Comparison of ENCODE assay signal across 22 cellular contexts in the genomic region with DNA sequence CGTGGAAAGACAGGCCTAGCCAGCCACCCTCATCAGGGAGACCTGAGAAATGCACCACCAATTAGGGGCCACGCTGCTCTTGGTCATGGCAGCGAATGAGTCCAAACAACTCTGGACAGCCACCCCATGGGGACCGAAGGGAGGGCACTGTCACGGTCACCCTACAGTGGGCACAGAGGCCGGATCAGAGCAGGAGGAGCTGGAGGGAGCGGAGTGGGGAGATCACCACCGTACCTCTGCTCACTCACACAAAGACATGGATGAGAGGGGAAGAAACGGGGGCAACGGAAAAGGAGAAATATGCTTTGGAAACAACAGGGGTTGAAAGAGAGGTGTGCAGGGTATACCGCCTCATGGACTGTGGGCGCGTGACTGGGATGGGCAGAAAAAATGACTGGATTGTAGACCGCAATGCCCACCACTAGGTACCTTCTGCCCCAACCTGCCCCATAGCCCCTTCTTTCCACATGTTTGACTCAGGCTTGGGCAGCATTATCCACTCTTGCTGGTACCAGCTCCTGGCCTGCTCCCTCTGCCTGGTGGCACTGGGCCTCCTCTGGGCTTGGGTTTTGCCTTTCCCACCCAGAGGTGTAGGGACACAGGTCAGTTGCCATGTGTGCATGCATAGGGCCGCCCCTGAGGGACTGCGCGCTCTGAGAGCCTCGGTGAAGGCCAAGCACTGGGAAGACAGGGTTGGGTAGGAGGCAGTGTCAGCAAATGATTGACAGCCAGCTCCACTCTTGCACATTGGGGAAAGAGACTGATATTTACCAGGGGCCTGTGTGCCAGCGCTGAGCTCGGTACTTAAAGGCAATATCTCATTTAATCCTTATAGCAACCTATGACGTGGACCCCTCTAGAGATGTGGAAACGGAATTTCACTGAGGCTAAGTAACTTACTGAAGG.
DNase-seq lines count a peak whose midpoint lies in the region; ATAC-seq, FAIRE-seq and TF ChIP-seq lines count a peak whose summit lies in the region.
"Had no signal": no experiment of that assay in that cellular context is flagged by ENCODE, and none has a peak within 500 bp of the region (broad histone marks: within the 10 kb centered on the region; RNA-seq: fewer than 3 reads in every experiment).

No MANE protein-coding gene starts in this region.

- no peak overlapping the region for H2AFZ ChIP-seq in K562 (ENCODE audit: low read depth, low read length)

- H3K36me3 Mint-ChIP-seq in nephron progenitor cell (ENCODE audit: low read depth), result peaks cover 31% of the 10 kb centered on the region

- peaks cover 9% of the 10 kb centered on the region for H3K27me3 Mint-ChIP-seq in nephron progenitor cell (ENCODE audit: low read depth, poor library complexity)
- H3K27me3 Mint-ChIP-seq: CD4-positive, alpha-beta memory T cell had no signal

- FAIRE-seq in K562 (lab: Jason Lieb, UNC), result no peak
- FAIRE-seq: HepG2 had no signal

- no peak overlapping the region for H3K4me3 Mint-ChIP-seq in nephron progenitor cell
- H3K4me3 Mint-ChIP-seq: CD4-positive, alpha-beta memory T cell had no signal

- in situ Hi-C loops in K562 (cut with MboI), result no loop called here

- H3K27ac Mint-ChIP-seq in nephron progenitor cell, result peak overlapping the region; percentile 54

- no peak overlapping the region for H3K4me3 ChIP-seq in K562
- no peak overlapping the region for H3K4me3 ChIP-seq in coronary artery
- no peak overlapping the region for H3K4me3 ChIP-seq in stomach
- H3K4me3 ChIP-seq in adrenal gland, result no peak overlapping the region
- H3K4me3 ChIP-seq: SJCRH30 had no signal

- TF ChIP-seq POLR2A in K562 (conservative IDR thresholded peaks at IDR 0.05) (no peak), stomach (IDR thresholded peaks at IDR 0.05) (no peak), adrenal gland (IDR thresholded peaks at IDR 0.05) (no peak)

- BruUV-seq in K562 (replicated peaks; lab: Mats Ljungman, UMichigan), result no TSS peak

- no peak for TF ChIP-seq RAD21 in K562 (CRISPR knock-in tag; conservative IDR thresholded peaks at IDR 0.05 in 1 of 2, IDR thresholded peaks at IDR 0.05 in 1 of 2)

- DNase-seq in K562 (ENCODE audit: extremely low read depth in 1 of 4, low spot score in 3 of 4) (no peak), coronary artery (ENCODE audit: low spot score) (peak; percentile 60), nephron progenitor cell (no peak), stomach (peak; percentile 7), activated gamma-delta T cell treated with Interleukin-2 at 50 U/mL for 16 hours (no peak), adrenal gland (no peak)
- DNase-seq: C1 segment of cervical spinal cord; CD4-positive, alpha-beta memory T cell; COR-L47; DMS53; NCI-H1105 treated with DMSO at 0.1 percent for 48 hours; NCI-H146; NCI-H2029; NCI-H446 treated with DMSO at 0.1 percent for 48 hours; NCI-H526; NCI-H82; NK-92 treated with Interleukin-12 subunit alpha and Interleukin-12 subunit beta, amount 100 ng/mL, for 24 hours; PC-3; SJCRH30 had no signal

- H3K36me3 ChIP-seq in K562 (ENCODE audit: control insufficient read depth, insufficient read depth, low read length) (no peaks in the 10 kb centered on the region), stomach (peaks cover 7 to 88% (median 70%) of the 10 kb centered on the region in 4 donors), adrenal gland (replicated peaks in 1 of 2) (no peaks in the 10 kb centered on the region)

- CTCF ChIA-PET in K562 (lab: Yijun Ruan, JAX; ENCODE audit: low intra/inter-chr PET ratio), result no interaction called here

- intact Hi-C loops in K562 (cut with micrococcal nuclease), result no loop called here
- intact Hi-C loops in stomach (cut with DNase I; ENCODE audit: low total_unique reads), result no loop called here
- intact Hi-C loops in adrenal gland (cut with DNase I), result no loop called here

- peaks cover 44% of the 10 kb centered on the region for H3K4me1 Mint-ChIP-seq in nephron progenitor cell

- no peaks in the 10 kb centered on the region for H3K27me3 ChIP-seq in K562 (ENCODE audit: control insufficient read depth in 2 of 2, insufficient read depth in 2 of 2, low read length in 2 of 2)
- H3K27me3 ChIP-seq in stomach, result no peaks in the 10 kb centered on the region
- H3K27me3 ChIP-seq in adrenal gland, result no peaks in the 10 kb centered on the region
- H3K27me3 ChIP-seq: SJCRH30 had no signal

- no peaks in the 10 kb centered on the region for H3K79me2 ChIP-seq in K562 (ENCODE audit: control insufficient read depth, insufficient read depth, low read length)

- H3K27ac ChIP-seq in K562 (ENCODE audit: extremely low read depth, low read depth, low read length) (no peak overlapping the region), coronary artery (no peak overlapping the region), stomach (no peak overlapping the region), adrenal gland (no peak overlapping the region)
- H3K27ac ChIP-seq: SJCRH30 had no signal

- no peak for ATAC-seq in K562
- no peak for ATAC-seq in HG03520 (IDR thresholded peaks at IDR 0.05; ENCODE audit: unreplicated experiment)
- ATAC-seq: HepG2, PC-3, SK-N-SH treated with all-trans-retinoic acid at 6 μM for 48 hours had no signal

- H3K9me3 ChIP-seq in K562 (replicated peaks; ENCODE audit: control insufficient read depth, insufficient read depth, low read depth, low read length) (no peaks in the 10 kb centered on the region), stomach (peaks cover 0 to 9% (median 3%) of the 10 kb centered on the region in 4 donors), adrenal gland (replicated peaks in 1 of 3) (no peaks in the 10 kb centered on the region)
- H3K9me3 ChIP-seq: SJCRH30 had no signal

- H3K4me1 ChIP-seq in K562 (replicated peaks in 1 of 2; ENCODE audit: control insufficient read depth in 2 of 2, insufficient read depth in 2 of 2, low read length in 2 of 2), result peaks cover 1 to 3% of the 10 kb centered on the region in 2 experiments; a peak in 4 of 5 replicates
- no peaks in the 10 kb centered on the region for H3K4me1 ChIP-seq in stomach
- H3K4me1 ChIP-seq in adrenal gland (replicated peaks in 1 of 2), result no peaks in the 10 kb centered on the region
- H3K4me1 ChIP-seq: SJCRH30 had no signal

- TF ChIP-seq EP300 in K562 (IDR thresholded peaks at IDR 0.05; ENCODE audit: low read length) (no peak), stomach (IDR thresholded peaks at IDR 0.05) (no peak)

- no peak overlapping the region for H3K9ac ChIP-seq in K562 (ENCODE audit: insufficient read depth in 1 of 2, low read depth in 2 of 2, low read length in 2 of 2)

- no peaks in the 10 kb centered on the region for H3K9me1 ChIP-seq in K562 (ENCODE audit: control insufficient read depth, insufficient read depth, low read length)

- 68% methylated on average over 20 of the region's 22 CpGs for WGBS in K562 (ENCODE audit: insufficient coverage, low coverage, missing lambda C conversion rate)
- 96 to 99% (median 98%) methylated on average over 22 of the region's 22 CpGs for WGBS in stomach, 5 donors
- 93 to 99% (median 98%) methylated on average over 18 to 22 of the region's 22 CpGs for WGBS in adrenal gland, 4 donors

- H3K4me2 ChIP-seq in K562 (ENCODE audit: insufficient read depth, low read length), result no peak overlapping the region

- H3K9me3 Mint-ChIP-seq in nephron progenitor cell, result peaks cover 21% of the 10 kb centered on the region
- H3K9me3 Mint-ChIP-seq: CD4-positive, alpha-beta memory T cell had no signal

- POLR2A ChIA-PET in K562 (lab: Yijun Ruan, JAX), result interaction anchor here (0.6 to 1.5 kb wide), 2 partner anchors 10 to 327 kb away, joined by 3 to 4 read pairs; no protein-coding TSS in a partner anchor

- H4K20me1 ChIP-seq in K562 (replicated peaks; ENCODE audit: control insufficient read depth, insufficient read depth, low read length), result peaks cover 2% of the 10 kb centered on the region

- no peak for TF ChIP-seq CTCF in K562 (IDR thresholded peaks at IDR 0.05 in 2 of 3, conservative IDR thresholded peaks at IDR 0.05 in 1 of 3; ENCODE audit: insufficient read depth in 2 of 3, low read depth in 1 of 3, low read length in 3 of 3)
- TF ChIP-seq CTCF in coronary artery (IDR thresholded peaks at IDR 0.05), result no peak
- TF ChIP-seq CTCF in nephron progenitor cell (IDR thresholded peaks at IDR 0.05), result no peak
- TF ChIP-seq CTCF in stomach (IDR thresholded peaks at IDR 0.05), result no peak
- TF ChIP-seq CTCF in adrenal gland (IDR thresholded peaks at IDR 0.05), result no peak

TF ChIP-seq in K562, 482 proteins besides CTCF, POLR2A, EP300 and RAD21:
- TF ChIP-seq, protein P1, sequence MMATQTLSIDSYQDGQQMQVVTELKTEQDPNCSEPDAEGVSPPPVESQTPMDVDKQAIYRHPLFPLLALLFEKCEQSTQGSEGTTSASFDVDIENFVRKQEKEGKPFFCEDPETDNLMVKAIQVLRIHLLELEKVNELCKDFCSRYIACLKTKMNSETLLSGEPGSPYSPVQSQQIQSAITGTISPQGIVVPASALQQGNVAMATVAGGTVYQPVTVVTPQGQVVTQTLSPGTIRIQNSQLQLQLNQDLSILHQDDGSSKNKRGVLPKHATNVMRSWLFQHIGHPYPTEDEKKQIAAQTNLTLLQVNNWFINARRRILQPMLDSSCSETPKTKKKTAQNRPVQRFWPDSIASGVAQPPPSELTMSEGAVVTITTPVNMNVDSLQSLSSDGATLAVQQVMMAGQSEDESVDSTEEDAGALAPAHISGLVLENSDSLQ (IDR thresholded peaks at IDR 0.05), result peak; percentile 67
- TF ChIP-seq RFX7 (CRISPR knock-in tag; IDR thresholded peaks at IDR 0.05) (no peak), PCBP2 (IDR thresholded peaks at IDR 0.05; ENCODE audit: low read depth, low read length, poor library complexity, severe bottlenecking) (no peak)

Comparison
In these comparisons a context has a peak if more than half of its experiments do, and no peak if none do; other contexts are left out.
1. DNase-seq: peak in coronary artery (single experiment) and stomach (single experiment); none in K562 (0 of 4), nephron progenitor cell (single experiment), activated gamma-delta T cell treated with Interleukin-2 at 50 U/mL for 16 hours (single experiment) and adrenal gland (0 of 7).